In genomic region chr11:33067294-33067693, GRCh38 we compare ENCODE assay signal across 15 cellular contexts. TPM values are rescaled to one million over a fixed set of nuclear protein-coding genes. Genes with fewer than 3 reads are reported as not detected.
A peak's percentile ranks its signal among the peaks of the same experiment; 100 is the strongest.
DNase-seq lines count a peak whose midpoint lies in the region; ATAC-seq and TF ChIP-seq lines count a peak whose summit lies in the region.
"Had no signal": no experiment of that assay in that cellular context is flagged by ENCODE, and none has a peak within 500 bp of the region (broad histone marks: within the 10 kb centered on the region; RNA-seq: fewer than 3 reads in every experiment).

No MANE protein-coding gene starts in this region.

- dilution Hi-C loops in mammary epithelial cell (cut with HindIII; ENCODE audit: low sequenced_read_pairs): no loop called here

- intact Hi-C loops in PC-3 (cut with micrococcal nuclease) (loop anchor here (10.0 kb wide), 2 partner anchors 172 to 352 kb away; partner anchors contain the start of gene QSER1), thyroid gland (cut with DNase I) (loop anchor here (10.0 kb wide), 1 partner anchor 262 kb away; no protein-coding TSS in a partner anchor), mammary epithelial cell (cut with micrococcal nuclease) (no loop called here)

- H3K4me3 ChIP-seq in PC-3 (ENCODE audit: low read length) (no peak overlapping the region), epithelial cell of esophagus (ENCODE audit: low read length) (no peak overlapping the region), thyroid gland (replicated peaks in 1 of 3) (no peak overlapping the region), mammary epithelial cell (replicated peaks in 1 of 3; ENCODE audit: insufficient read depth in 1 of 3, low read depth in 2 of 3, low read length in 3 of 3) (no peak overlapping the region)
- H3K4me3 ChIP-seq: BLaER1 treated with 17β-estradiol and CSF1 and Interleukin-3, amounts not matched to agents 10 nM and 100 nM had no signal

- H2AFZ ChIP-seq in PC-3 (ENCODE audit: low read length) (no peak overlapping the region), mammary epithelial cell (ENCODE audit: low read depth, low read length) (no peak overlapping the region)

- 45 to 68% methylated on average over 3 of the region's 3 CpGs for WGBS in thyroid gland, 2 donors
- WGBS in mammary epithelial cell (ENCODE audit: low coverage, missing lambda C conversion rate): 92% methylated on average over 3 of the region's 3 CpGs

- H3K36me3 ChIP-seq in PC-3 (ENCODE audit: low read depth, low read length): peaks cover 6% of the 10 kb centered on the region
- H3K36me3 ChIP-seq in thyroid gland: peaks cover 10 to 25% of the 10 kb centered on the region in 2 donors
- H3K36me3 ChIP-seq in mammary epithelial cell (ENCODE audit: insufficient read depth, low read length): peaks cover 12% of the 10 kb centered on the region

- DNase-seq in NCI-H526 (lab: John Stamatoyannopoulos, UW) (peak; percentile 96 to 99), PC-3 (peak; percentile 13), epithelial cell of esophagus (ENCODE audit: low read depth) (peak; percentile 21), thyroid gland (peak; percentile 64 to 78), mammary epithelial cell (no peak)
- DNase-seq: ACHN; Calu3; CD4-positive, CD25-positive, alpha-beta regulatory T cell; DMS 273 treated with DMSO at 0.1 percent for 48 hours; DMS79; IMR-90 had no signal

- no peaks in the 10 kb centered on the region for H3K9me2 ChIP-seq in PC-3 (replicated peaks; ENCODE audit: low read length)

- H3K9ac ChIP-seq in PC-3 (ENCODE audit: low read length) (no peak overlapping the region), mammary epithelial cell (ENCODE audit: insufficient read depth, low read length) (no peak overlapping the region)

- H3K9me3 ChIP-seq in PC-3 (ENCODE audit: low read length) (no peaks in the 10 kb centered on the region), thyroid gland (no peaks in the 10 kb centered on the region), mammary epithelial cell (replicated peaks; ENCODE audit: insufficient read depth, low read length) (no peaks in the 10 kb centered on the region)
- H3K9me3 ChIP-seq: BLaER1 treated with 17β-estradiol and CSF1 and Interleukin-3, amounts not matched to agents 10 nM and 100 nM had no signal

- POLR2A ChIA-PET in PC-3 (lab: Charles Lee; ENCODE audit: unreplicated experiment): no interaction called here

- in situ Hi-C loops in mammary epithelial cell (cut with MboI; ENCODE audit: low sequenced_read_pairs in 2 of 2): loop anchor here in 1 of 2 donors (25.0 kb wide), 1 partner anchor 255 kb away; no protein-coding TSS in a partner anchor

- ATAC-seq in PC-3: 0 out of 2 replicates have a peak, but pooled peaks have one; percentile 14
- ATAC-seq in GM21619 (IDR thresholded peaks at IDR 0.05; ENCODE audit: unreplicated experiment): no peak
- ATAC-seq in GM21576 (IDR thresholded peaks at IDR 0.05; ENCODE audit: unreplicated experiment): no peak
- ATAC-seq: HCT116 had no signal

- no peaks in the 10 kb centered on the region for H4K20me1 ChIP-seq in PC-3 (ENCODE audit: low read length)
- no peaks in the 10 kb centered on the region for H4K20me1 ChIP-seq in mammary epithelial cell (ENCODE audit: insufficient read depth, low read length)

- BruUV-seq in PC-3 (replicated peaks; lab: Mats Ljungman, UMichigan) (no TSS peak), mammary epithelial cell (replicated peaks; lab: Mats Ljungman, UMichigan) (no TSS peak)

- no peak for TF ChIP-seq CTCF in PC-3 (conservative IDR thresholded peaks at IDR 0.05; ENCODE audit: low read depth, low read length)
- TF ChIP-seq CTCF in epithelial cell of esophagus (IDR thresholded peaks at IDR 0.05; ENCODE audit: insufficient read depth, low read depth, low read length, missing control alignments): no peak
- TF ChIP-seq CTCF in thyroid gland (IDR thresholded peaks at IDR 0.05): no peak
- no peak for TF ChIP-seq CTCF in mammary epithelial cell (conservative IDR thresholded peaks at IDR 0.05 in 1 of 2, IDR thresholded peaks at IDR 0.05 in 1 of 2; ENCODE audit: extremely low read depth in 1 of 2, insufficient read depth in 1 of 2, low read depth in 1 of 2, low read length in 2 of 2)

- CTCF ChIA-PET in PC-3 (lab: Charles Lee): interaction anchor here (0.7 kb wide), 1 partner anchor 14 kb away, joined by 3 read pairs; no protein-coding TSS in a partner anchor
- CTCF ChIA-PET in mammary epithelial cell (lab: Charles Lee; ENCODE audit: low non-redundant PET): no interaction called here

- no peaks in the 10 kb centered on the region for H3F3A ChIP-seq in PC-3 (ENCODE audit: low read length, unreplicated experiment)

- H3K4me2 ChIP-seq in PC-3 (ENCODE audit: low read length) (no peak overlapping the region), mammary epithelial cell (ENCODE audit: insufficient read depth, low read depth, low read length) (no peak overlapping the region)
- H3K4me2 ChIP-seq: BLaER1 treated with 17β-estradiol and CSF1 and Interleukin-3, amounts not matched to agents 10 nM and 100 nM had no signal

- TF ChIP-seq POLR2A in thyroid gland (IDR thresholded peaks at IDR 0.05): no peak

- H3K4me1 ChIP-seq in PC-3 (ENCODE audit: insufficient read depth, low read length): no peaks in the 10 kb centered on the region
- H3K4me1 ChIP-seq in thyroid gland: peaks cover 10 to 13% of the 10 kb centered on the region in 2 donors
- H3K4me1 ChIP-seq in mammary epithelial cell (ENCODE audit: insufficient read depth, low read length): peaks cover 26% of the 10 kb centered on the region

- no peaks in the 10 kb centered on the region for H3K79me2 ChIP-seq in PC-3 (ENCODE audit: low read length)
- H3K79me2 ChIP-seq in mammary epithelial cell (ENCODE audit: insufficient read depth, low read length): no peaks in the 10 kb centered on the region

- H3K27ac ChIP-seq in PC-3 (ENCODE audit: low read length) (no peak overlapping the region), thyroid gland (peak overlapping the region; percentile 38 to 68 (median 59)), mammary epithelial cell (ENCODE audit: insufficient read depth, low read depth, low read length) (no peak overlapping the region)
- H3K27ac ChIP-seq: BLaER1 treated with 17β-estradiol and CSF1 and Interleukin-3, amounts not matched to agents 10 nM and 100 nM had no signal

- H3K27me3 ChIP-seq in PC-3 (ENCODE audit: low read length) (no peaks in the 10 kb centered on the region), thyroid gland (no peaks in the 10 kb centered on the region), mammary epithelial cell (ENCODE audit: insufficient read depth, low read length) (no peaks in the 10 kb centered on the region)
- H3K27me3 ChIP-seq: BLaER1 treated with 17β-estradiol and CSF1 and Interleukin-3, amounts not matched to agents 10 nM and 100 nM had no signal

RNA-seq across cellular contexts. Expression of gene TCP11L1, which starts 27.9 kb away (rescaled TPM):
- total RNA-seq in PC-3 (2014; rRNA removed) (12.9 and 15.2 TPM in 2 replicates), thyroid gland (10 to 100 TPM; 11.9 to 19.5 (median 17.2) TPM), mammary epithelial cell (10 to 100 TPM; 32.0 to 51.2 TPM)
- 19.2 TPM for polyA plus RNA-seq in mammary epithelial cell
- polyA minus RNA-seq in mammary epithelial cell: 36.2 TPM

RNA-seq across cellular contexts. Expression of gene DEPDC7, which starts 51.6 kb away (rescaled TPM):
- total RNA-seq in PC-3 (2014; rRNA removed): not detected in 2 replicates
- total RNA-seq in thyroid gland: 1 to 10 TPM in 2 of 4 donors, under 1 TPM in 1, not detected in 1; 0.63 to 2.6 (median 1.6) TPM
- total RNA-seq in mammary epithelial cell: 1 to 10 TPM; 5.2 to 6.8 TPM
- polyA plus RNA-seq in mammary epithelial cell: 5.7 TPM
- polyA minus RNA-seq in mammary epithelial cell: 1.7 TPM

Comparison
In these comparisons a context has a peak if more than half of its experiments do, and no peak if none do; other contexts are left out.
1. H3K27ac ChIP-seq: peak in thyroid gland (3 of 3); none in PC-3 (single experiment) and mammary epithelial cell (single experiment).